ENCODE assay signal across 8 cellular contexts in genomic region chr3:141738636-141739363, GRCh38. TPM values are rescaled to one million over a fixed set of nuclear protein-coding genes. Genes with fewer than 3 reads are reported as not detected.
DNase-seq lines count a peak whose midpoint lies in the region; ATAC-seq and TF ChIP-seq lines count a peak whose summit lies in the region.

No MANE protein-coding gene starts in this region.

- ATAC-seq in GM21381 (IDR thresholded peaks at IDR 0.05; ENCODE audit: unreplicated experiment) (peak; percentile 10), GM19324 (IDR thresholded peaks at IDR 0.05; ENCODE audit: low FRiP score, unreplicated experiment) (no peak)

- TF ChIP-seq RAD21 in liver (IDR thresholded peaks at IDR 0.05): no peak

- H3K4me1 ChIP-seq in SJCRH30 (peaks cover 5% of the 10 kb centered on the region; the same call in 1 of the 2 replicates), liver (ENCODE audit: control insufficient read depth in 4 of 4, insufficient read depth in 4 of 4, low read length in 3 of 4) (peaks cover 3 to 26% (median 17%) of the 10 kb centered on the region in 4 donors)

- H3K9me3 ChIP-seq in SJCRH30 (replicated peaks): no peaks in the 10 kb centered on the region
- no peaks in the 10 kb centered on the region for H3K9me3 ChIP-seq in liver (ENCODE audit: control insufficient read depth in 4 of 4, low read length in 3 of 4)

- DNase-seq in Daoy (ENCODE audit: low read depth) (peak; percentile 49), HuH-7 (ENCODE audit: low spot score) (peak; percentile 12), SJCRH30 (peak; percentile 12 to 47), choroid plexus epithelial cell (ENCODE audit: low read depth) (peak; percentile 69), superior temporal gyrus (ENCODE audit: extremely low spot score) (peak; percentile 60)

- peak overlapping the region; percentile 63 to 64 for H3K9ac ChIP-seq in liver (ENCODE audit: low read depth in 1 of 2, low read length in 2 of 2)

- TF ChIP-seq CTCF in choroid plexus epithelial cell (conservative IDR thresholded peaks at IDR 0.05; ENCODE audit: low read depth, low read length) (no peak), liver (IDR thresholded peaks at IDR 0.05; ENCODE audit: low read depth, low read length, missing input control) (peak; percentile 7)

- WGBS in liver: under 1% methylated on average over 30 of the region's 30 CpGs

- H3K27ac ChIP-seq in SJCRH30 (peak overlapping the region; percentile 70), liver (ENCODE audit: low read depth in 1 of 2, low read length in 2 of 2) (peak overlapping the region; percentile 87 to 92)

- H3K27me3 ChIP-seq in SJCRH30 (no peaks in the 10 kb centered on the region), liver (ENCODE audit: control insufficient read depth in 4 of 4, insufficient read depth in 4 of 4, low read length in 3 of 4) (no peaks in the 10 kb centered on the region)

- H3K36me3 ChIP-seq in SJCRH30 (peaks cover 8% of the 10 kb centered on the region), liver (ENCODE audit: control insufficient read depth in 4 of 4, insufficient read depth in 3 of 4, low read depth in 1 of 4, low read length in 3 of 4) (no peaks in the 10 kb centered on the region)

- H3K4me3 ChIP-seq in SJCRH30: peak overlapping the region; percentile 93
- peak overlapping the region; percentile 95 for H3K4me3 ChIP-seq in choroid plexus epithelial cell (ENCODE audit: low read depth, low read length)
- H3K4me3 ChIP-seq in liver (ENCODE audit: low read depth in 1 of 3, low read length in 3 of 3): peak overlapping the region; percentile 92 to 96 (median 94)

TF ChIP-seq in liver, 16 proteins besides CTCF, POLR2A, EP300 and RAD21:
- TF ChIP-seq JUND (IDR thresholded peaks at IDR 0.05) (peak in 1 of 2 donors; percentile 33), TAF1 (conservative IDR thresholded peaks at IDR 0.05) (peak; percentile 9), YY1 (IDR thresholded peaks at IDR 0.05) (peak; percentile 37), EGR1 (IDR thresholded peaks at IDR 0.05; ENCODE audit: low read depth in 2 of 2) (no peak)

RNA-seq across cellular contexts. Expression of gene RNF7, which starts 0.7 kb away (rescaled TPM):
- 185 and 230 TPM in 2 replicates for total RNA-seq in Daoy (2014; rRNA removed; shearing (Covaris generic))
- total RNA-seq in SJCRH30 (2014; rRNA removed; shearing (Covaris generic)): 46.6 and 46.9 TPM in 2 replicates
- total RNA-seq in liver: 10 to 100 TPM; 11.7 to 20.7 TPM
- polyA plus RNA-seq in liver: 10 to 100 TPM; 37.2 to 71.6 TPM

RNA-seq across cellular contexts. Expression of gene GRK7, which starts 24.4 kb away (rescaled TPM):
- not detected in 2 replicates for total RNA-seq in Daoy (2014; rRNA removed; shearing (Covaris generic))
- 0.20 and 0.30 TPM in 2 replicates for total RNA-seq in SJCRH30 (2014; rRNA removed; shearing (Covaris generic))
- under 1 TPM in 1 of 2 donors, not detected in 1; 0.08 TPM for total RNA-seq in liver
- not detected for polyA plus RNA-seq in liver

Comparison
In these comparisons a context has a peak if more than half of its experiments do, and no peak if none do; other contexts are left out.
1. DNase-seq: peak in every context shown above with its lines; median percentile 69 in choroid plexus epithelial cell; 60 in superior temporal gyrus; 49 in Daoy; 30 in SJCRH30; 12 in HuH-7.